ENCODE assay signal across 8 cellular contexts in the genomic region with DNA sequence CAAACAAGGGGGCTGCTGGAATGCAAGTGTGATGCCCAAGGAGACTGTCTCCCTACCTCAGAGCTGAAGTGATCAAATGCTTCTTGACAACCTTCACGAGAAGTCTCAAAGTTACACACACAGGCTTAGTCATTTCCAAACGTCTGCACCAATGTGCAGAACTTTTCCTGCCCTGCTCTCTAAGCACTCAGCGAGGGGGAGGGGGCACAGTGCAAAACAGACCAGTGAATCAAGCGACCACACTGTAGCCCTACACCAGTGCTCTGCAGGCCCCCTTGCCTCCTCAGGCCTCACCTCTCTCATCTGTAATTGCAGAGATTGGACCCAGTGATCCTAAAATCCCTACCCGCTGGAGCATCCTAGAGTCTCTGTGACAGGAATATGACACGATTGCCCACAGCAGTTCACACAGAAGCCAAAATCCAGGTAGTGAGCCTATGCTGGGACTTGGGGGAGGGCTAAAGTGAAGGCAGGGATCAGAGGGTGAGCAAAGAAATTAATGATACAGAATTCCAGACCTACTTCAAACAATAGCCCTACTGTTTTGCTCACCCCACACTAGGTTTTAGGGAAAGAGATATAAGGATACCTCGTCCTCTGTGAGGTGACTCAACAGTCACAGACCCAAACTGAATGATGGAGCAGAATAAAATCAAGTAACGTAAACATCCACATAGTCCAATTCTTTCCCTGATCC. TPM values are rescaled to one million over a fixed set of nuclear protein-coding genes. Genes with fewer than 3 reads are reported as not detected.
DNase-seq lines count a peak whose midpoint lies in the region; ATAC-seq, FAIRE-seq and TF ChIP-seq lines count a peak whose summit lies in the region.

No MANE protein-coding gene starts in this region.

- H2BK5ac ChIP-seq in H1 (ENCODE audit: low read depth, low read length) = no peak overlapping the region

- POLR2A ChIA-PET in H1 (lab: Charles Lee; ENCODE audit: partially characterized antibody) = no interaction called here

- no peak overlapping the region for H3K56ac ChIP-seq in H1 (replicated peaks; ENCODE audit: insufficient read length, low read depth, low read length)

- peaks cover 2% of the 10 kb centered on the region for H3K36me3 Mint-ChIP-seq in T-helper 17 cell (ENCODE audit: low read depth)

- no peak overlapping the region for H3K4me3 ChIP-seq in H1 (ENCODE audit: extremely low read depth in 1 of 4, insufficient read depth in 2 of 4, low read depth in 3 of 4, low read length in 4 of 4)

- no peak for FAIRE-seq in H1 (lab: Jason Lieb, UNC)

- peak overlapping the region; percentile 32; the same call in 1 of the 2 replicates for H3K18ac ChIP-seq in H1 (ENCODE audit: extremely low read depth, low read length)

- peak overlapping the region; percentile 81 for H3K27ac Mint-ChIP-seq in T-helper 17 cell

- H3K4me1 ChIP-seq in H1 (replicated peaks in 1 of 4; ENCODE audit: control insufficient read depth in 3 of 4, insufficient read depth in 4 of 4, low read length in 3 of 4) = peaks cover 0 to 9% (median 4%) of the 10 kb centered on the region in 4 experiments; a peak in 4 of 7 replicates

- H2BK120ac ChIP-seq in H1 (replicated peaks; ENCODE audit: low read depth, low read length) = no peak overlapping the region

- WGBS in H1 (ENCODE audit: extremely low coverage in 1 of 2, insufficient coverage in 1 of 2, insufficient read length in 1 of 2, insufficient replicate concordance in 2 of 2, low coverage in 1 of 2, low lambda C conversion rate in 2 of 2, missing lambda C conversion rate in 1 of 2), 2 experiments = 78% methylated on average over 8 of the region's 8 CpGs; no CpG with 5 or more reads in 1 of the 2 experiments

- no peak overlapping the region for H4K8ac ChIP-seq in H1 (ENCODE audit: extremely low read depth, insufficient read depth, low read length)

- no peaks in the 10 kb centered on the region for H3K27me3 Mint-ChIP-seq in T-helper 17 cell

- CTCF ChIA-PET in H1 (lab: Charles Lee; ENCODE audit: partially characterized antibody) = interaction anchor here (1.1 kb wide), 1 partner anchor 8 kb away, joined by 5 read pairs; no protein-coding TSS in a partner anchor

- H3K79me1 ChIP-seq in H1 (ENCODE audit: low read depth, low read length) = no peaks in the 10 kb centered on the region

- H3K4me1 Mint-ChIP-seq in T-helper 17 cell = peaks cover 51% of the 10 kb centered on the region

- H3K36me3 ChIP-seq in H1 (ENCODE audit: control insufficient read depth in 2 of 4, insufficient read depth in 4 of 4, low read length in 3 of 4) = no peaks in the 10 kb centered on the region

- TF ChIP-seq RAD21 in H1 (IDR thresholded peaks at IDR 0.05 in 1 of 2, conservative IDR thresholded peaks at IDR 0.05 in 1 of 2; ENCODE audit: low read depth in 2 of 2, low read length in 2 of 2) = no peak

- TF ChIP-seq EP300 in H1 (IDR thresholded peaks at IDR 0.05; ENCODE audit: borderline replicate concordance in 1 of 2, low read depth in 2 of 2, low read length in 2 of 2) = no peak

- no peak overlapping the region for H2BK15ac ChIP-seq in H1 (ENCODE audit: low read length)

- no peak overlapping the region for H3K4me2 ChIP-seq in H1 (ENCODE audit: insufficient read depth in 1 of 2, low read depth in 2 of 2, low read length in 2 of 2)

- H3K4ac ChIP-seq in H1 (replicated peaks; ENCODE audit: insufficient read length, low read depth, low read length) = no peak overlapping the region

- TF ChIP-seq POLR2A in H1 (IDR thresholded peaks at IDR 0.05; ENCODE audit: control extremely low read depth in 1 of 2, low read depth in 2 of 2, low read length in 2 of 2) = no peak

- no peak overlapping the region for H2AK5ac ChIP-seq in H1 (ENCODE audit: low read depth, low read length)

- H2BK20ac ChIP-seq in H1 (ENCODE audit: low read length) = no peak overlapping the region

- no peak overlapping the region for H3K9ac ChIP-seq in H1 (replicated peaks in 1 of 4; ENCODE audit: extremely low read depth in 1 of 4, low read depth in 3 of 4, low read length in 3 of 4)

- no peak overlapping the region for H4K5ac ChIP-seq in H1 (ENCODE audit: insufficient read length, low read depth, low read length)

- no peak overlapping the region for H2BK12ac ChIP-seq in H1 (ENCODE audit: low read depth, low read length)

- TF ChIP-seq CTCF in H1 (IDR thresholded peaks at IDR 0.05; ENCODE audit: control extremely low read depth in 1 of 3, insufficient read depth in 1 of 3, low read depth in 1 of 3, low read length in 3 of 3) = no peak

- DNase-seq in T-helper 17 cell = no peak
- DNase-seq in H1 (ENCODE audit: low read depth in 1 of 2, low spot score in 2 of 2) = no peak
- peak; percentile 80 for DNase-seq in stimulated activated CD4-positive, alpha-beta T cell treated with anti-CD3 and anti-CD28 coated beads, Interleukin-15, amount 100 ng/mL, for 24 hours
- DNase-seq in GDM1 (lab: John Stamatoyannopoulos, UW) = no peak
- DNase-seq in iPS-NIHi11 (ENCODE audit: low spot score) = no peak
- DNase-seq in COLO668 (lab: John Stamatoyannopoulos, UW; ENCODE audit: unreplicated experiment) = no peak

- no peaks in the 10 kb centered on the region for H3K23me2 ChIP-seq in H1 (ENCODE audit: low read depth, low read length)

- H3K23ac ChIP-seq in H1 (ENCODE audit: insufficient read length) = no peak overlapping the region

- H3K27ac ChIP-seq in H1 (ENCODE audit: low read depth, low read length) = no peak overlapping the region

- H3K4me3 Mint-ChIP-seq in T-helper 17 cell = peak overlapping the region; percentile 78

- H3K9me3 ChIP-seq in T-helper 17 cell (ENCODE audit: control insufficient read depth, low read length, poor library complexity, severe bottlenecking) (no peaks in the 10 kb centered on the region), H1 (ENCODE audit: insufficient read depth in 2 of 2, low read depth in 1 of 2, low read length in 1 of 2) (no peaks in the 10 kb centered on the region)

- H3K79me2 ChIP-seq in H1 (ENCODE audit: control insufficient read depth in 1 of 2, insufficient read depth in 2 of 2, low read length in 2 of 2) = no peaks in the 10 kb centered on the region

- H2AFZ ChIP-seq in H1 (ENCODE audit: low read length) = no peak overlapping the region

- peak; percentile 46 for ATAC-seq in GM18519 (IDR thresholded peaks at IDR 0.05; ENCODE audit: low FRiP score, unreplicated experiment)
- ATAC-seq in T-helper 17 cell = peak; percentile 20
- ATAC-seq in GM21528 (IDR thresholded peaks at IDR 0.05; ENCODE audit: low FRiP score, unreplicated experiment) = no peak

- no peak overlapping the region for H4K91ac ChIP-seq in H1 (replicated peaks; ENCODE audit: insufficient read length, low read length)

- no peaks in the 10 kb centered on the region for H3K27me3 ChIP-seq in H1 (replicated peaks in 1 of 4; ENCODE audit: control insufficient read depth in 3 of 4, extremely low read depth in 1 of 4, insufficient read depth in 3 of 4, low read length in 3 of 4)

- no peaks in the 10 kb centered on the region for H4K20me1 ChIP-seq in H1 (replicated peaks in 1 of 2; ENCODE audit: control insufficient read depth in 1 of 2, insufficient read depth in 2 of 2, low read length in 2 of 2)

- H3K14ac ChIP-seq in H1 (ENCODE audit: insufficient read length) = no peak overlapping the region

TF ChIP-seq in H1, 55 proteins besides CTCF, POLR2A, EP300 and RAD21:
- TF ChIP-seq RXRA (IDR thresholded peaks at IDR 0.05; ENCODE audit: insufficient read depth, low read depth, low read length) = no peak
- no peak for TF ChIP-seq SIRT6 (IDR thresholded peaks at IDR 0.05; ENCODE audit: low read length)
- no peak for TF ChIP-seq EGR1 (IDR thresholded peaks at IDR 0.05; ENCODE audit: borderline replicate concordance, low read depth, low read length)
- TF ChIP-seq KDM5A (IDR thresholded peaks at IDR 0.05; ENCODE audit: low read length) = no peak
- no peak for TF ChIP-seq GABPA (IDR thresholded peaks at IDR 0.05; ENCODE audit: borderline replicate concordance, insufficient read depth, low read length)
- TF ChIP-seq HDAC2 (IDR thresholded peaks at IDR 0.05; ENCODE audit: borderline replicate concordance in 1 of 2, low read depth in 2 of 2, low read length in 2 of 2) = no peak
- no peak for TF ChIP-seq CEBPB (IDR thresholded peaks at IDR 0.05; ENCODE audit: low read depth, low read length)
- TF ChIP-seq KDM4A (IDR thresholded peaks at IDR 0.05; ENCODE audit: low read depth, low read length, severe bottlenecking) = no peak
- TF ChIP-seq, protein P1, sequence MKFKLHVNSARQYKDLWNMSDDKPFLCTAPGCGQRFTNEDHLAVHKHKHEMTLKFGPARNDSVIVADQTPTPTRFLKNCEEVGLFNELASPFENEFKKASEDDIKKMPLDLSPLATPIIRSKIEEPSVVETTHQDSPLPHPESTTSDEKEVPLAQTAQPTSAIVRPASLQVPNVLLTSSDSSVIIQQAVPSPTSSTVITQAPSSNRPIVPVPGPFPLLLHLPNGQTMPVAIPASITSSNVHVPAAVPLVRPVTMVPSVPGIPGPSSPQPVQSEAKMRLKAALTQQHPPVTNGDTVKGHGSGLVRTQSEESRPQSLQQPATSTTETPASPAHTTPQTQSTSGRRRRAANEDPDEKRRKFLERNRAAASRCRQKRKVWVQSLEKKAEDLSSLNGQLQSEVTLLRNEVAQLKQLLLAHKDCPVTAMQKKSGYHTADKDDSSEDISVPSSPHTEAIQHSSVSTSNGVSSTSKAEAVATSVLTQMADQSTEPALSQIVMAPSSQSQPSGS (IDR thresholded peaks at IDR 0.05; ENCODE audit: low read length) = no peak
- no peak for TF ChIP-seq ZNF274 (IDR thresholded peaks at IDR 0.05; ENCODE audit: borderline replicate concordance, extremely low read depth, low read length)
- TF ChIP-seq YY1 (IDR thresholded peaks at IDR 0.05; ENCODE audit: low read depth, low read length) = no peak
- no peak for TF ChIP-seq SP1 (IDR thresholded peaks at IDR 0.05; ENCODE audit: low read depth, low read length)

RNA-seq across cellular contexts. Expression of a gene that starts 56.4 kb away (rescaled TPM):
- 100 to 1,000 TPM; 121 to 135 TPM for total RNA-seq in T-helper 17 cell
- total RNA-seq in H1 (2021; fragmentation: NEBNext Ultra II Directional; extraction: Animal tissue kit (Norgen Biotek cat#: 25700)) = 3.3 and 4.0 TPM in 2 replicates
- 1.6 and 2.6 TPM in 2 replicates for polyA plus RNA-seq in H1 (2011; rRNA removed)
- polyA plus RNA-seq in H1 (2011; cell fraction: cytosol; rRNA removed) = 1.9 TPM
- polyA plus RNA-seq in H1 (2011; cell fraction: nucleus; rRNA removed) = 6.1 TPM
- 1.2 to 1.8 TPM (median 1.6 TPM) in 4 replicates for polyA plus RNA-seq in H1 (2012, experiment 1 of 2)
- 0.08 TPM for polyA plus RNA-seq in H1 (2012, experiment 2 of 2)
- 1.8 TPM for polyA plus RNA-seq in H1 (2013, experiment 1 of 2)
- 1.4 TPM for polyA plus RNA-seq in H1 (2013, experiment 2 of 2)
- 4.8 and 7.9 TPM in 2 replicates for polyA minus RNA-seq in H1 (2011; rRNA and poly(A)+ RNA removed)
- polyA minus RNA-seq in H1 (2011; cell fraction: cytosol; rRNA and poly(A)+ RNA removed) = 5.8 TPM
- 10.1 TPM for polyA minus RNA-seq in H1 (2011; cell fraction: nucleus; rRNA and poly(A)+ RNA removed)

Comparison
In these comparisons a context has a peak if more than half of its experiments do, and no peak if none do; other contexts are left out.
1. RNA of a gene that starts 56.4 kb away (total RNA-seq): 121 to 135 TPM in T-helper 17 cell; 3.3 to 4.0 TPM in H1; every median in the first group is over 10 times any median in the second.